In genomic region chr4:77358315-77358928, GRCh38 we compare ENCODE assay signal across 8 cellular contexts.
DNase-seq lines count a peak whose midpoint lies in the region; ATAC-seq and TF ChIP-seq lines count a peak whose summit lies in the region.

No MANE protein-coding gene starts in this region.

- H3K9me3 ChIP-seq in RWPE2 (ENCODE audit: severe bottlenecking) (no peaks in the 10 kb centered on the region), neuronal stem cell (replicated peaks in 1 of 2; ENCODE audit: control insufficient read depth in 2 of 2, insufficient read depth in 1 of 2, low read depth in 1 of 2, low read length in 2 of 2) (no peaks in the 10 kb centered on the region)

- peak; percentile 10 for DNase-seq in activated CD4-positive, alpha-beta T cell treated with anti-CD3 and anti-CD28 coated beads for 36 hours
- no peak for DNase-seq in activated CD4-positive, alpha-beta T cell treated with anti-CD3 and anti-CD28 coated beads for 1 hour
- DNase-seq in RWPE2 (ENCODE audit: low spot score) (no peak), fibroblast of gingiva (ENCODE audit: low read depth) (peak; percentile 22), neuronal stem cell (ENCODE audit: low spot score) (peak; percentile 40)
- DNase-seq in activated CD8-positive, alpha-beta memory T cell treated with anti-CD3 and anti-CD28 coated beads, Interleukin-2, amount 50 U/mL, for 4 hours = no peak

- H3K9me3 Mint-ChIP-seq in activated CD4-positive, alpha-beta T cell treated with anti-CD3 and anti-CD28 coated beads for 36 hours (ENCODE audit: low read depth) = no peaks in the 10 kb centered on the region

- no peak overlapping the region for H4K8ac ChIP-seq in neuronal stem cell (ENCODE audit: low read depth, low read length)

- H2BK120ac ChIP-seq in neuronal stem cell (ENCODE audit: low read depth, low read length) = no peak overlapping the region

- intact Hi-C loops in activated CD4-positive, alpha-beta T cell treated with anti-CD3 and anti-CD28 coated beads for 36 hours (cut with DNase I, micrococcal nuclease) = loop anchor here (1.0 to 5.0 kb wide), 2 partner anchors 118 to 846 kb away; no protein-coding TSS in a partner anchor

- no peak overlapping the region for H3K14ac ChIP-seq in neuronal stem cell (ENCODE audit: low read length)

- WGBS in neuronal stem cell (ENCODE audit: extremely low coverage in 2 of 2, insufficient read length in 2 of 2, insufficient replicate concordance in 1 of 2), 2 donors = no CpG with 5 or more reads among the region's 2 CpGs

- H3K36me3 ChIP-seq in RWPE2 (ENCODE audit: low read depth) (no peaks in the 10 kb centered on the region), neuronal stem cell (replicated peaks in 1 of 2; ENCODE audit: control insufficient read depth in 2 of 2, insufficient read depth in 2 of 2, low read length in 2 of 2) (no peaks in the 10 kb centered on the region)

- no peak overlapping the region for H2BK12ac ChIP-seq in neuronal stem cell (ENCODE audit: low read length)

- no peak overlapping the region for H3K4me3 Mint-ChIP-seq in activated CD4-positive, alpha-beta T cell treated with anti-CD3 and anti-CD28 coated beads for 36 hours

- H3K27ac ChIP-seq in RWPE2 (ENCODE audit: poor library complexity, severe bottlenecking) = no peak overlapping the region
- no peak overlapping the region for H3K27ac ChIP-seq in neuronal stem cell (replicated peaks; ENCODE audit: low read length)

- no peak overlapping the region for H2BK15ac ChIP-seq in neuronal stem cell (ENCODE audit: low read length)

- H3K4me2 ChIP-seq in neuronal stem cell (ENCODE audit: insufficient read depth, low read length, poor library complexity, severe bottlenecking) = no peak overlapping the region

- peak; percentile 78 for TF ChIP-seq CTCF in RWPE2 (IDR thresholded peaks at IDR 0.05; ENCODE audit: poor library complexity, severe bottlenecking)

- no peaks in the 10 kb centered on the region for H3K27me3 ChIP-seq in RWPE2 (ENCODE audit: insufficient read depth, poor library complexity, severe bottlenecking)
- H3K27me3 ChIP-seq in neuronal stem cell (ENCODE audit: control insufficient read depth in 3 of 3, insufficient read depth in 3 of 3, low read depth in 1 of 3, low read length in 3 of 3) = no peaks in the 10 kb centered on the region

- POLR2A ChIA-PET in activated CD4-positive, alpha-beta T cell treated with anti-CD3 and anti-CD28 coated beads for 36 hours (lab: Charles Lee) = no interaction called here

- no peak overlapping the region for H3K18ac ChIP-seq in neuronal stem cell (ENCODE audit: low read length)

- H3K36me3 Mint-ChIP-seq in activated CD4-positive, alpha-beta T cell treated with anti-CD3 and anti-CD28 coated beads for 36 hours (ENCODE audit: low read depth) = no peaks in the 10 kb centered on the region

- H3K4me3 ChIP-seq in RWPE2 (ENCODE audit: severe bottlenecking) (no peak overlapping the region), neuronal stem cell (ENCODE audit: low read length in 2 of 2) (no peak overlapping the region)

- no peaks in the 10 kb centered on the region for H3K4me1 ChIP-seq in RWPE2 (ENCODE audit: insufficient read depth, poor library complexity, severe bottlenecking)
- H3K4me1 ChIP-seq in neuronal stem cell (ENCODE audit: control insufficient read depth in 2 of 2, insufficient read depth in 1 of 2, low read depth in 1 of 2, low read length in 2 of 2) = no peaks in the 10 kb centered on the region

- H3K4ac ChIP-seq in neuronal stem cell (ENCODE audit: low read length) = no peak overlapping the region

- no peak overlapping the region for H2AFZ ChIP-seq in neuronal stem cell (ENCODE audit: low read length)

- no peak overlapping the region for H4K91ac ChIP-seq in neuronal stem cell (ENCODE audit: low read depth, low read length, poor library complexity)

- no peaks in the 10 kb centered on the region for H3K4me1 Mint-ChIP-seq in activated CD4-positive, alpha-beta T cell treated with anti-CD3 and anti-CD28 coated beads for 36 hours

- ATAC-seq in activated CD4-positive, alpha-beta T cell treated with anti-CD3 and anti-CD28 coated beads for 36 hours = peak; percentile 42
- peak; percentile 53 for ATAC-seq in HG02798 (IDR thresholded peaks at IDR 0.05; ENCODE audit: poor library complexity, unreplicated experiment)
- ATAC-seq in RWPE2 (ENCODE audit: low read depth) = peak; percentile 70
- ATAC-seq in HG03139 (IDR thresholded peaks at IDR 0.05; ENCODE audit: unreplicated experiment) = no peak

- H3K27me3 Mint-ChIP-seq in activated CD4-positive, alpha-beta T cell treated with anti-CD3 and anti-CD28 coated beads for 36 hours = no peaks in the 10 kb centered on the region

- CTCF ChIA-PET in activated CD4-positive, alpha-beta T cell treated with anti-CD3 and anti-CD28 coated beads for 36 hours (lab: Charles Lee) = interaction anchor here (0.8 to 6.3 kb wide), 16 partner anchors 10 to 928 kb away, joined by 3 to 59 read pairs (median 4); partner anchors contain the start of gene CXCL13

- no peak overlapping the region for H2BK5ac ChIP-seq in neuronal stem cell (ENCODE audit: low read length)

- no peak overlapping the region for H3K27ac Mint-ChIP-seq in activated CD4-positive, alpha-beta T cell treated with anti-CD3 and anti-CD28 coated beads for 36 hours

- H3K9ac ChIP-seq in neuronal stem cell (ENCODE audit: low read depth, low read length, poor library complexity) = no peak overlapping the region

- no peak overlapping the region for H2AK5ac ChIP-seq in neuronal stem cell (ENCODE audit: low read depth, low read length)

- H3K79me1 ChIP-seq in neuronal stem cell (ENCODE audit: low read depth, low read length) = no peaks in the 10 kb centered on the region

- no peak overlapping the region for H3K23ac ChIP-seq in neuronal stem cell (ENCODE audit: low read depth, low read length, poor library complexity)

Comparison
In these comparisons a context has a peak if more than half of its experiments do, and no peak if none do; other contexts are left out.
1. DNase-seq: peak in activated CD4-positive, alpha-beta T cell treated with anti-CD3 and anti-CD28 coated beads for 36 hours (single experiment), fibroblast of gingiva (single experiment) and neuronal stem cell (single experiment); none in activated CD4-positive, alpha-beta T cell treated with anti-CD3 and anti-CD28 coated beads for 1 hour (single experiment), RWPE2 (single experiment) and activated CD8-positive, alpha-beta memory T cell treated with anti-CD3 and anti-CD28 coated beads, Interleukin-2, amount 50 U/mL, for 4 hours (single experiment).